ENCODE assay signal across 1 cellular context in genomic region chr1:12619396-12620141, GRCh38.
A peak's percentile ranks its signal among the peaks of the same experiment; 100 is the strongest.
TF ChIP-seq lines count a peak whose summit lies in the region.

No MANE protein-coding gene starts in this region.

TF ChIP-seq in HepG2, 621 proteins besides CTCF, POLR2A, EP300 and RAD21 (continued from another document and continues in another):
- TF ChIP-seq ZNF800 (CRISPR knock-in tag; IDR thresholded peaks at IDR 0.05) (0 out of 2 replicates have a peak, but pooled peaks have one; percentile 30), SAP130 (CRISPR knock-in tag; IDR thresholded peaks at IDR 0.05; ENCODE audit: low read depth) (no peak), ZFP36L2 (CRISPR knock-in tag; IDR thresholded peaks at IDR 0.05) (no peak), AKAP8 (CRISPR knock-in tag; IDR thresholded peaks at IDR 0.05) (no peak), BATF2 (CRISPR knock-in tag; IDR thresholded peaks at IDR 0.05) (no peak), ZNF230 (CRISPR knock-in tag; IDR thresholded peaks at IDR 0.05) (no peak), ZNF546 (CRISPR knock-in tag; conservative IDR thresholded peaks at IDR 0.05) (no peak), RCOR2 (CRISPR knock-in tag; IDR thresholded peaks at IDR 0.05) (no peak), GATAD1 (CRISPR knock-in tag; IDR thresholded peaks at IDR 0.05) (no peak), EED (CRISPR knock-in tag; IDR thresholded peaks at IDR 0.05) (no peak), AGO2 (optimal IDR thresholded peaks at IDR 0.05; ENCODE audit: low read depth, low read length) (peak; percentile 65), THAP9 (CRISPR knock-in tag; IDR thresholded peaks at IDR 0.05; ENCODE audit: borderline replicate concordance) (no peak), FOSL1 (CRISPR knock-in tag; IDR thresholded peaks at IDR 0.05; ENCODE audit: borderline replicate concordance) (no peak), MBD4 (IDR thresholded peaks at IDR 0.05; ENCODE audit: borderline replicate concordance, low read length) (no peak), ZNF782 (CRISPR knock-in tag; IDR thresholded peaks at IDR 0.05; ENCODE audit: borderline replicate concordance) (no peak), RELA (CRISPR knock-in tag; IDR thresholded peaks at IDR 0.05) (no peak), ZNF44 (CRISPR knock-in tag; IDR thresholded peaks at IDR 0.05) (no peak), TFE3 (CRISPR knock-in tag; IDR thresholded peaks at IDR 0.05) (no peak), CHD4 (IDR thresholded peaks at IDR 0.05; ENCODE audit: borderline replicate concordance, low read length) (no peak), HMGXB4 (CRISPR knock-in tag; IDR thresholded peaks at IDR 0.05; ENCODE audit: borderline replicate concordance in 1 of 2, low read depth in 1 of 2) (peak; percentile 76 to 79; a peak in 3 of 4 replicates), NFAT5 (CRISPR knock-in tag; IDR thresholded peaks at IDR 0.05) (no peak), ELF1 (CRISPR knock-in tag; IDR thresholded peaks at IDR 0.05) (no peak), ZNF567 (CRISPR knock-in tag; IDR thresholded peaks at IDR 0.05; ENCODE audit: borderline replicate concordance) (no peak), HES4 (CRISPR knock-in tag; IDR thresholded peaks at IDR 0.05; ENCODE audit: borderline replicate concordance) (no peak), KLF13 (CRISPR knock-in tag; IDR thresholded peaks at IDR 0.05) (no peak), CEBPZ (IDR thresholded peaks at IDR 0.05; ENCODE audit: low read length) (no peak), ZNF558 (CRISPR knock-in tag; IDR thresholded peaks at IDR 0.05; ENCODE audit: borderline replicate concordance) (no peak), ZNF652 (CRISPR knock-in tag; IDR thresholded peaks at IDR 0.05; ENCODE audit: borderline replicate concordance, low read depth) (no peak), DDIT3 (CRISPR knock-in tag; IDR thresholded peaks at IDR 0.05) (no peak), E2F1 (CRISPR knock-in tag; IDR thresholded peaks at IDR 0.05) (no peak), HMG20B (CRISPR knock-in tag; conservative IDR thresholded peaks at IDR 0.05) (no peak), NFYB (CRISPR knock-in tag; IDR thresholded peaks at IDR 0.05) (no peak), TRAFD1 (CRISPR knock-in tag; IDR thresholded peaks at IDR 0.05; ENCODE audit: borderline replicate concordance) (no peak), MAFK (conservative IDR thresholded peaks at IDR 0.05 in 1 of 2, IDR thresholded peaks at IDR 0.05 in 1 of 2; ENCODE audit: low read length in 2 of 2) (no peak), KLF9 (CRISPR knock-in tag; IDR thresholded peaks at IDR 0.05; ENCODE audit: low read depth) (no peak), ZNF678 (CRISPR knock-in tag; IDR thresholded peaks at IDR 0.05) (no peak), ZNF747 (CRISPR knock-in tag; IDR thresholded peaks at IDR 0.05; ENCODE audit: borderline replicate concordance) (no peak)
